In genomic region chr1:183032122-183032921, GRCh38 we compare ENCODE assay signal across 13 cellular contexts. TPM values are rescaled to one million over a fixed set of nuclear protein-coding genes. Genes with fewer than 3 reads are reported as not detected.
DNase-seq lines count a peak whose midpoint lies in the region; ATAC-seq, FAIRE-seq and TF ChIP-seq lines count a peak whose summit lies in the region.
"Had no signal": no experiment of that assay in that cellular context is flagged by ENCODE, and none has a peak within 500 bp of the region (broad histone marks: within the 10 kb centered on the region; RNA-seq: fewer than 3 reads in every experiment).

No MANE protein-coding gene starts in this region.

- BruUV-seq in A673 (replicated peaks; lab: Mats Ljungman, UMichigan) = no TSS peak

- H3K4me3 ChIP-seq in A673 (ENCODE audit: low read depth, low read length, poor library complexity, severe bottlenecking) (no peak overlapping the region), kidney (ENCODE audit: low read length in 2 of 2) (no peak overlapping the region), pancreas (no peak overlapping the region)

- FAIRE-seq in kidney (lab: Jason Lieb, UNC) (no peak), pancreas (lab: Jason Lieb, UNC) (no peak)
- FAIRE-seq: HTR-8/SVneo had no signal

- DNase-seq in A673 (ENCODE audit: low spot score) (peak; percentile 58), H4 (ENCODE audit: low spot score) (peak; percentile 33), SK-MEL-5 (ENCODE audit: low read depth, low spot score) (peak; percentile 16), islet precursor cell (peak; percentile 55), HuH-7.5 (ENCODE audit: low spot score) (no peak), kidney (no peak), pancreas (no peak)
- DNase-seq: activated CD4-positive, alpha-beta T cell treated with anti-CD3 and anti-CD28 coated beads for 1 hour; RPMI8226; stimulated activated naive CD4-positive, alpha-beta T cell treated with Interleukin-2 at 50 U/mL for 16 hours had no signal

- no peaks in the 10 kb centered on the region for H3K9me3 ChIP-seq in A673 (ENCODE audit: low read depth, low read length, poor library complexity, severe bottlenecking)
- no peaks in the 10 kb centered on the region for H3K9me3 ChIP-seq in kidney (ENCODE audit: control insufficient read depth in 1 of 2, low read length in 2 of 2)
- no peaks in the 10 kb centered on the region for H3K9me3 ChIP-seq in pancreas

- H3K27me3 ChIP-seq in A673 (replicated peaks; ENCODE audit: insufficient read depth, low read depth, low read length, poor library complexity) (no peaks in the 10 kb centered on the region), pancreas (no peaks in the 10 kb centered on the region)

- no peak for ATAC-seq in pancreas
- no peak for ATAC-seq in GM18511 (IDR thresholded peaks at IDR 0.05; ENCODE audit: unreplicated experiment)

- 70 to 91% methylated on average over 5 of the region's 5 CpGs for WGBS in pancreas, 2 donors

- in situ Hi-C loops in SK-MEL-5 (cut with HindIII; ENCODE audit: low pct_unique_long_range_greater_than_20kb, low sequenced_read_pairs) = no loop called here

- intact Hi-C loops in A673 (cut with micrococcal nuclease; ENCODE audit: unreplicated experiment) (no loop called here), kidney (cut with DNase I) (no loop called here), pancreas (cut with DNase I) (no loop called here)

- H3K27ac ChIP-seq in A673 (ENCODE audit: low read depth, low read length, poor library complexity, severe bottlenecking) (peak overlapping the region; percentile 75), kidney (ENCODE audit: low read depth in 2 of 2, low read length in 2 of 2) (no peak overlapping the region), pancreas (no peak overlapping the region)

- POLR2A ChIA-PET in A673 (lab: Charles Lee; ENCODE audit: low non-redundant PET) = no interaction called here

- H3K4me1 ChIP-seq in A673 (ENCODE audit: insufficient read depth, low read length, poor library complexity, severe bottlenecking) (peaks cover 72% of the 10 kb centered on the region), kidney (ENCODE audit: control insufficient read depth in 1 of 2, insufficient read depth in 1 of 2, low read depth in 1 of 2, low read length in 2 of 2) (peaks cover 2 to 3% of the 10 kb centered on the region in 2 donors), pancreas (peaks cover 0 to 3% (median 2%) of the 10 kb centered on the region in 3 donors)

- H3K9ac ChIP-seq in kidney (ENCODE audit: low read length in 2 of 2) = no peak overlapping the region

- CTCF ChIA-PET in A673 (lab: Charles Lee) = no interaction called here

- TF ChIP-seq CTCF in A673 (conservative IDR thresholded peaks at IDR 0.05; ENCODE audit: low read depth, low read length) (no peak), kidney (IDR thresholded peaks at IDR 0.05; ENCODE audit: borderline replicate concordance, extremely low read depth, insufficient read depth) (no peak), pancreas (IDR thresholded peaks at IDR 0.05) (no peak)

- H3K36me3 ChIP-seq in A673 (ENCODE audit: insufficient read depth, low read length, poor library complexity, severe bottlenecking) (no peaks in the 10 kb centered on the region), kidney (ENCODE audit: control insufficient read depth in 1 of 2, insufficient read depth in 2 of 2, low read length in 2 of 2) (no peaks in the 10 kb centered on the region), pancreas (no peaks in the 10 kb centered on the region)

RNA-seq across cellular contexts. Expression of gene LAMC1, which starts 9.1 kb away (rescaled TPM):
- 95.5 and 98.6 TPM in 2 replicates for total RNA-seq in A673 (2021)
- 99.6 and 122 TPM in 2 replicates for total RNA-seq in H4 (2014; rRNA removed; shearing (Covaris generic))
- 114 and 138 TPM in 2 replicates for total RNA-seq in SK-MEL-5 (2014; rRNA removed; shearing (Covaris generic))
- 157 and 209 TPM in 2 replicates for polyA plus RNA-seq in SK-MEL-5 (2015; cell fraction: cytosol; rRNA removed)
- 47.1 and 60.2 TPM in 2 replicates for polyA plus RNA-seq in SK-MEL-5 (2015; cell fraction: nucleus; rRNA removed)
- 140 TPM for total RNA-seq in kidney
- polyA plus RNA-seq in kidney (ENCODE audit: insufficient read depth, low read depth, low replicate concordance) = 21.1 TPM
- total RNA-seq in pancreas = 10 to 100 TPM; 16.4 to 50.1 (median 37.0) TPM
- polyA plus RNA-seq in pancreas = 10 to 100 TPM; 11.2 to 12.3 TPM
- polyA plus RNA-seq: CD4-positive, alpha-beta memory T cell had no signal

Comparison
In these comparisons a context has a peak if more than half of its experiments do, and no peak if none do; other contexts are left out.
1. DNase-seq: peak in A673 (single experiment), H4 (single experiment), SK-MEL-5 (single experiment) and islet precursor cell (single experiment); none in HuH-7.5 (single experiment), kidney (single experiment) and pancreas (0 of 6).